ENCODE assay signal across 19 cellular contexts in genomic region chr1:118905206-118905605, GRCh38.
"Had no signal": no experiment of that assay in that cellular context is flagged by ENCODE, and none has a peak within 500 bp of the region (broad histone marks: within the 10 kb centered on the region; RNA-seq: fewer than 3 reads in every experiment).

No MANE protein-coding gene starts in this region.

- H3K27me3 ChIP-seq: gastroesophageal sphincter, pancreas, suprapubic skin had no signal

- H3K9me3 ChIP-seq: gastroesophageal sphincter, heart right ventricle, pancreas, suprapubic skin had no signal

- ATAC-seq: activated CD8-positive, alpha-beta T cell treated with anti-CD3 and anti-CD28 coated beads, Interleukin-2, amount 10 ng/mL, durations not matched to agents 7 days and 5 days; activated T-cell treated with anti-CD3 and anti-CD28 coated beads, Interleukin-2, amount 50 U/mL, for 4 hours; gastroesophageal sphincter; natural killer cell; pancreas had no signal

- H3K4me1 ChIP-seq: gastroesophageal sphincter, heart right ventricle, pancreas, suprapubic skin had no signal

- DNase-seq: activated CD4-positive, alpha-beta T cell treated with anti-CD3 and anti-CD28 coated beads, Interleukin-2, amount 10 ng/mL, durations not matched to agents 7 days and 5 days; activated CD8-positive, alpha-beta T cell treated with anti-CD3 and anti-CD28 coated beads, Interleukin-2, amount 10 ng/mL, durations not matched to agents 7 days and 5 days; activated naive CD4-positive, alpha-beta T cell treated with anti-CD3 and anti-CD28 coated beads for 36 hours; activated T-cell treated with anti-CD3 and anti-CD28 coated beads, Interleukin-2, amount 50 U/mL, for 4 hours; central memory CD4-positive, alpha-beta T cell; erythroblast; heart right ventricle; natural killer cell; pancreas; stimulated activated CD4-positive, alpha-beta T cell treated with anti-CD3 and anti-CD28 coated beads, Interleukin-12 subunit alpha, Interleukin-12 subunit beta, amount 100 ng/mL, for 4 hours; stimulated activated CD4-positive, alpha-beta T cell treated with anti-CD3 and anti-CD28 coated beads, Interleukin-2, amount 100 ng/mL, for 24 hours; stimulated activated naive CD4-positive, alpha-beta T cell treated with Interleukin-2 at 50 U/mL for 16 hours had no signal

- H3K4me3 Mint-ChIP-seq: activated CD4-positive, alpha-beta T cell treated with anti-CD3 and anti-CD28 coated beads, Interleukin-2, amount 10 ng/mL, durations not matched to agents 7 days and 5 days; activated CD8-positive, alpha-beta T cell treated with anti-CD3 and anti-CD28 coated beads, Interleukin-2, amount 10 ng/mL, durations not matched to agents 7 days and 5 days; activated naive CD4-positive, alpha-beta T cell treated with anti-CD3 and anti-CD28 coated beads for 36 hours; activated T-cell treated with anti-CD3 and anti-CD28 coated beads, Interleukin-2, amount 50 U/mL, for 4 hours; brain; natural killer cell; T-helper 1 cell treated with Interleukin-12 subunit alpha and Interleukin-12 subunit beta and Interleukin-4 antibody, amounts not matched to agents 30 μg/mL and 1 μg/mL, for 36 hours; type B pancreatic cell had no signal

- H3K27me3 Mint-ChIP-seq: activated CD4-positive, alpha-beta T cell treated with anti-CD3 and anti-CD28 coated beads, Interleukin-2, amount 10 ng/mL, durations not matched to agents 7 days and 5 days had no signal

- H3K4me1 Mint-ChIP-seq: activated CD4-positive, alpha-beta T cell treated with anti-CD3 and anti-CD28 coated beads, Interleukin-2, amount 10 ng/mL, durations not matched to agents 7 days and 5 days; brain; natural killer cell had no signal

- H3K4me3 ChIP-seq: coronary artery, gastroesophageal sphincter, heart right ventricle, lung, pancreas, suprapubic skin had no signal

- H3K27ac ChIP-seq: coronary artery, gastroesophageal sphincter, heart right ventricle, pancreas, suprapubic skin had no signal

- H3K36me3 Mint-ChIP-seq: brain, natural killer cell, type B pancreatic cell had no signal

- H3K9me3 Mint-ChIP-seq: activated CD4-positive, alpha-beta T cell treated with anti-CD3 and anti-CD28 coated beads, Interleukin-2, amount 10 ng/mL, durations not matched to agents 7 days and 5 days; activated naive CD4-positive, alpha-beta T cell treated with anti-CD3 and anti-CD28 coated beads for 36 hours; activated T-cell treated with anti-CD3 and anti-CD28 coated beads, Interleukin-2, amount 50 U/mL, for 4 hours; brain; T-helper 1 cell treated with Interleukin-12 subunit alpha and Interleukin-12 subunit beta and Interleukin-4 antibody, amounts not matched to agents 30 μg/mL and 1 μg/mL, for 36 hours; type B pancreatic cell had no signal

- H3K27ac Mint-ChIP-seq: activated CD4-positive, alpha-beta T cell treated with anti-CD3 and anti-CD28 coated beads, Interleukin-2, amount 10 ng/mL, durations not matched to agents 7 days and 5 days; activated CD8-positive, alpha-beta T cell treated with anti-CD3 and anti-CD28 coated beads, Interleukin-2, amount 10 ng/mL, durations not matched to agents 7 days and 5 days; activated naive CD4-positive, alpha-beta T cell treated with anti-CD3 and anti-CD28 coated beads for 36 hours; brain; natural killer cell; T-helper 1 cell treated with Interleukin-12 subunit alpha and Interleukin-12 subunit beta and Interleukin-4 antibody, amounts not matched to agents 30 μg/mL and 1 μg/mL, for 36 hours; type B pancreatic cell had no signal

- H3K36me3 ChIP-seq: gastroesophageal sphincter, heart right ventricle, pancreas, suprapubic skin had no signal
